Comparison of ENCODE assay signal across 17 cellular contexts in the genomic region with DNA sequence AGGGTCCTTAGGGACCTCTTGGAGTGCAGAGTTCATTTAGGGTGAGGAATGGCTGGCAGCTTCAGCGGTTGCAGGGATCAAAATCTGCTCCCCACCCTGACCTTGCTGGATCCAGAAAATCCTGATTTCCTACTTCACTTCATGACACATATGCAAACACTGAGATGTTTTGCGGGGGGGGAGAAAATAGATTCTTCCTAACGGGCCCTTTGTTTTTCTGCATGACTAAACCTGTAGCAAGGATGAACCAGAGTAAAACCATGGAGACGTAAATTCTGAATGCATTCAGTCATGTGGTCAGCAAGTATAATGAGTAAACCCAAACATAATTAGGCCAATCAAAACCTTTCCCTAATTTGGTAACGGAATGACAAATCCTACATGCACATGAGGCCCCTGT. TPM values are rescaled to one million over a fixed set of nuclear protein-coding genes. Genes with fewer than 3 reads are reported as not detected.
DNase-seq lines count a peak whose midpoint lies in the region; TF ChIP-seq lines count a peak whose summit lies in the region.
"Had no signal": no experiment of that assay in that cellular context is flagged by ENCODE, and none has a peak within 500 bp of the region (broad histone marks: within the 10 kb centered on the region; RNA-seq: fewer than 3 reads in every experiment).

No MANE protein-coding gene starts in this region.

- H3K4me3 ChIP-seq in KMS-11 (IDR thresholded peaks at IDR 0.05; ENCODE audit: insufficient read depth, low read depth, low read length), result peak overlapping the region; percentile 16
- no peak overlapping the region for H3K4me3 ChIP-seq in adipocyte (ENCODE audit: low read length)
- H3K4me3 ChIP-seq in right atrium auricular region, result no peak overlapping the region
- no peak overlapping the region for H3K4me3 ChIP-seq in ovary
- H3K4me3 ChIP-seq: BLaER1, GM23338, vagina had no signal

- in situ Hi-C loops in GM13976 (cut with MboI; ENCODE audit: low sequenced_read_pairs, unreplicated experiment), result no loop called here

- H3K27me3 ChIP-seq in KMS-11 (ENCODE audit: insufficient read depth, low read depth) (no peaks in the 10 kb centered on the region), adipocyte (replicated peaks; ENCODE audit: control insufficient read depth, insufficient read depth, low read length) (peaks cover 6% of the 10 kb centered on the region), right atrium auricular region (no peaks in the 10 kb centered on the region), ovary (no peaks in the 10 kb centered on the region)
- H3K27me3 ChIP-seq: BLaER1, vagina had no signal

- no peak for TF ChIP-seq EP300 in ovary (IDR thresholded peaks at IDR 0.05)

- intact Hi-C loops in ovary (cut with DNase I), result loop anchor here in 1 of 4 donors (10.0 kb wide), 1 partner anchor 115 kb away; the partner anchor contains the start of gene NMNAT3

- WGBS in ovary, 3 donors, result 55 to 62% (median 60%) methylated on average over 5 of the region's 5 CpGs

- peak overlapping the region; percentile 27; the same call in 1 of the 2 replicates for H2AFZ ChIP-seq in KMS-11 (ENCODE audit: low read depth)
- H2AFZ ChIP-seq: GM23338 had no signal

- H3K36me3 ChIP-seq in KMS-11 (ENCODE audit: insufficient read depth) (no peaks in the 10 kb centered on the region), adipocyte (ENCODE audit: control insufficient read depth, insufficient read depth, low read length, severe bottlenecking) (no peaks in the 10 kb centered on the region), right atrium auricular region (no peaks in the 10 kb centered on the region), ovary (no peaks in the 10 kb centered on the region)
- H3K36me3 ChIP-seq: BLaER1, vagina had no signal

- no peaks in the 10 kb centered on the region for H3K9me3 ChIP-seq in adipocyte (ENCODE audit: control insufficient read depth, low read length)
- no peaks in the 10 kb centered on the region for H3K9me3 ChIP-seq in right atrium auricular region
- H3K9me3 ChIP-seq in ovary, result no peaks in the 10 kb centered on the region
- H3K9me3 ChIP-seq: BLaER1, vagina had no signal

- peaks cover 57% of the 10 kb centered on the region for H3K4me1 ChIP-seq in KMS-11 (ENCODE audit: low read depth, poor library complexity, severe bottlenecking)
- peaks cover 8% of the 10 kb centered on the region for H3K4me1 ChIP-seq in adipocyte (ENCODE audit: control insufficient read depth, insufficient read depth, low read length)
- no peaks in the 10 kb centered on the region for H3K4me1 ChIP-seq in right atrium auricular region
- H3K4me1 ChIP-seq in ovary (ENCODE audit: insufficient read depth), result peaks cover 1% of the 10 kb centered on the region
- H3K4me1 ChIP-seq: BLaER1, vagina had no signal

- TF ChIP-seq POLR2A in ovary (IDR thresholded peaks at IDR 0.05), result no peak

- H3K27ac ChIP-seq in KMS-11 (peak overlapping the region; percentile 93), right atrium auricular region (no peak overlapping the region), ovary (no peak overlapping the region)
- H3K27ac ChIP-seq: BLaER1, vagina had no signal

- no peaks in the 10 kb centered on the region for H4K20me1 ChIP-seq in KMS-11 (ENCODE audit: insufficient read depth)
- H4K20me1 ChIP-seq: BLaER1 had no signal

- peak; percentile 64 for DNase-seq in DMS79 treated with DMSO at 0.1 percent for 48 hours (lab: John Stamatoyannopoulos, UW)
- DNase-seq in adipocyte (ENCODE audit: low read depth), result peak; percentile 39
- DNase-seq in iris pigment epithelial cell (ENCODE audit: low read depth), result peak; percentile 40
- no peak for DNase-seq in GM13976 (ENCODE audit: low spot score)
- no peak for DNase-seq in right atrium auricular region (ENCODE audit: low spot score)
- DNase-seq in ovary, result no peak
- DNase-seq in dermis blood vessel endothelial cell, result no peak
- DNase-seq: cerebellar nuclear complex; hippocampal formation; Karpas-422; stimulated activated CD4-positive, alpha-beta T cell treated with anti-CD3 and anti-CD28 coated beads, Interleukin-4, amount 100 ng/mL, for 4 hours; stimulated activated naive B cell treated with anti-CD40 and anti-IgM and Interleukin-4, amounts not matched to agents 10 μg/mL and 1 μg/mL and 100 μg/mL, for 72 hours; T-helper 1 cell had no signal

- TF ChIP-seq CTCF in KMS-11 (conservative IDR thresholded peaks at IDR 0.05; ENCODE audit: low read depth, low read length), result no peak
- no peak for TF ChIP-seq CTCF in GM13976 (IDR thresholded peaks at IDR 0.05; ENCODE audit: borderline replicate concordance, control extremely low read depth, extremely low read depth, insufficient read depth, missing control alignments)
- TF ChIP-seq CTCF in right atrium auricular region (IDR thresholded peaks at IDR 0.05), result no peak
- TF ChIP-seq CTCF in ovary (IDR thresholded peaks at IDR 0.05), result no peak

- peak overlapping the region; percentile 60 for H3K9ac ChIP-seq in KMS-11
- no peak overlapping the region for H3K9ac ChIP-seq in adipocyte (ENCODE audit: low read length)
- H3K9ac ChIP-seq: BLaER1 had no signal

- peak overlapping the region; percentile 79 for H3K4me2 ChIP-seq in KMS-11
- H3K4me2 ChIP-seq: BLaER1, GM23338 had no signal

- no peaks in the 10 kb centered on the region for H3K79me2 ChIP-seq in KMS-11 (ENCODE audit: insufficient read depth, low read depth)

RNA-seq across cellular contexts. Expression of gene RBP1, which starts 20.0 kb away (rescaled TPM):
- total RNA-seq in right atrium auricular region, result 10 to 100 TPM; 27.7 to 28.2 TPM
- total RNA-seq in ovary, result 1,000 to 10,000 TPM in 4 of 7 donors, 100 to 1,000 TPM in 3; 599 to 1,818 (median 1,035) TPM
- polyA plus RNA-seq in ovary, result 1,000 to 10,000 TPM; 1,326 to 3,076 TPM
- total RNA-seq in dermis blood vessel endothelial cell, result 58.5 and 65.9 TPM in 2 replicates

Comparison
In these comparisons a context has a peak if more than half of its experiments do, and no peak if none do; other contexts are left out.
1. DNase-seq: peak in DMS79 treated with DMSO at 0.1 percent for 48 hours (single experiment), adipocyte (single experiment) and iris pigment epithelial cell (single experiment); none in GM13976 (single experiment), right atrium auricular region (single experiment), ovary (0 of 5) and dermis blood vessel endothelial cell (single experiment).